In genomic region chr10:107440741-107441140, GRCh38 we compare ENCODE assay signal across 20 cellular contexts.
"Had no signal": no experiment of that assay in that cellular context is flagged by ENCODE, and none has a peak within 500 bp of the region (broad histone marks: within the 10 kb centered on the region; RNA-seq: fewer than 3 reads in every experiment).

No MANE protein-coding gene starts in this region.

- H3K27me3 Mint-ChIP-seq: naive thymus-derived CD4-positive, alpha-beta T cell had no signal

- H3K27ac ChIP-seq: coronary artery, dorsolateral prefrontal cortex, esophagus muscularis mucosa, gastrocnemius medialis, heart right ventricle, left lung, lower lobe of right lung had no signal

- H3K36me3 Mint-ChIP-seq: naive thymus-derived CD4-positive, alpha-beta T cell had no signal

- H3K27me3 ChIP-seq: esophagus muscularis mucosa, gastrocnemius medialis, heart right ventricle, left lung had no signal

- H3K9me3 ChIP-seq: esophagus muscularis mucosa, gastrocnemius medialis, heart right ventricle, lower lobe of right lung had no signal

- H3K36me3 ChIP-seq: esophagus muscularis mucosa, gastrocnemius medialis, heart right ventricle, left lung, lower lobe of right lung had no signal

- H3K4me3 ChIP-seq: coronary artery, dorsolateral prefrontal cortex, esophagus muscularis mucosa, gastrocnemius medialis, heart right ventricle, left lung, lower lobe of right lung had no signal

- H3K4me1 Mint-ChIP-seq: naive thymus-derived CD4-positive, alpha-beta T cell had no signal

- DNase-seq: dermis blood vessel endothelial cell; dorsolateral prefrontal cortex; effector CD4-positive, alpha-beta T cell; effector memory CD4-positive, alpha-beta T cell; gastrocnemius medialis; glutamatergic neuron; head of caudate nucleus; heart right ventricle; hippocampal formation; left cardiac atrium; left lung; left ventricle myocardium superior; lower lobe of right lung; mesendoderm; midbrain; naive thymus-derived CD4-positive, alpha-beta T cell had no signal

- H3K4me1 ChIP-seq: esophagus muscularis mucosa, gastrocnemius medialis, heart right ventricle, left lung, lower lobe of right lung had no signal

- H3K27ac Mint-ChIP-seq: naive thymus-derived CD4-positive, alpha-beta T cell had no signal

- ATAC-seq: gastrocnemius medialis; heart right ventricle; left cardiac atrium; left lung; left ventricle myocardium superior; lower lobe of right lung; naive thymus-derived CD4-positive, alpha-beta T cell had no signal

- H3K4me3 Mint-ChIP-seq: naive thymus-derived CD4-positive, alpha-beta T cell had no signal

- FAIRE-seq: endothelial cell of umbilical vein, keratinocyte had no signal
